In genomic region chr12:55940065-55940732, GRCh38 we compare ENCODE assay signal across 8 cellular contexts. TPM values are rescaled to one million over a fixed set of nuclear protein-coding genes. Genes with fewer than 3 reads are reported as not detected.
DNase-seq lines count a peak whose midpoint lies in the region; ATAC-seq and TF ChIP-seq lines count a peak whose summit lies in the region.

No MANE protein-coding gene starts in this region.

- H3K36me3 Mint-ChIP-seq in activated T-cell treated with anti-CD3 and anti-CD28 coated beads, Interleukin-2, amount 50 U/mL, for 24 hours (ENCODE audit: low read depth), result peaks cover 99% of the 10 kb centered on the region
- peaks cover 19% of the 10 kb centered on the region for H3K36me3 Mint-ChIP-seq in natural killer cell
- H3K36me3 Mint-ChIP-seq in stimulated activated naive CD8-positive, alpha-beta T cell treated with anti-CD3 and anti-CD28 coated beads, Interleukin-15, Interleukin-2, amounts not matched to agents 100 ng/mL and 50 ng/mL, for 24 hours (ENCODE audit: low read depth), result peaks cover 88% of the 10 kb centered on the region

- H3K27me3 Mint-ChIP-seq in activated T-cell treated with anti-CD3 and anti-CD28 coated beads, Interleukin-2, amount 50 U/mL, for 24 hours, result no peaks in the 10 kb centered on the region
- no peaks in the 10 kb centered on the region for H3K27me3 Mint-ChIP-seq in natural killer cell (ENCODE audit: low read depth in 2 of 2)
- no peaks in the 10 kb centered on the region for H3K27me3 Mint-ChIP-seq in stimulated activated naive CD8-positive, alpha-beta T cell treated with anti-CD3 and anti-CD28 coated beads, Interleukin-15, Interleukin-2, amounts not matched to agents 100 ng/mL and 50 ng/mL, for 24 hours

- no TSS peak for BruUV-seq in PC-3 (replicated peaks; lab: Mats Ljungman, UMichigan)

- CTCF ChIA-PET in PC-3 (lab: Charles Lee), result interaction anchor here (0.5 to 1.9 kb wide), 7 partner anchors 9 to 202 kb away, joined by 3 to 28 read pairs (median 8); partner anchors contain the start of genes ORMDL2 and SARNP

- H3K4me2 ChIP-seq in KMS-11, result peak overlapping the region; percentile 48
- H3K4me2 ChIP-seq in PC-3 (ENCODE audit: low read length), result peak overlapping the region; percentile 73
- H3K4me2 ChIP-seq in fibroblast of lung (ENCODE audit: extremely low read depth, insufficient read depth, low read length), result no peak overlapping the region

- H3K27me3 ChIP-seq in KMS-11 (ENCODE audit: insufficient read depth, low read depth), result no peaks in the 10 kb centered on the region
- no peaks in the 10 kb centered on the region for H3K27me3 ChIP-seq in PC-3 (ENCODE audit: low read length)
- no peaks in the 10 kb centered on the region for H3K27me3 ChIP-seq in fibroblast of lung (ENCODE audit: control insufficient read depth, insufficient read depth, low read length)

- H3K9me3 Mint-ChIP-seq in activated T-cell treated with anti-CD3 and anti-CD28 coated beads, Interleukin-2, amount 50 U/mL, for 24 hours, result no peaks in the 10 kb centered on the region
- no peaks in the 10 kb centered on the region for H3K9me3 Mint-ChIP-seq in natural killer cell
- no peaks in the 10 kb centered on the region for H3K9me3 Mint-ChIP-seq in stimulated activated naive CD8-positive, alpha-beta T cell treated with anti-CD3 and anti-CD28 coated beads, Interleukin-15, Interleukin-2, amounts not matched to agents 100 ng/mL and 50 ng/mL, for 24 hours

- peak overlapping the region; percentile 35 for H3K4me3 Mint-ChIP-seq in activated T-cell treated with anti-CD3 and anti-CD28 coated beads, Interleukin-2, amount 50 U/mL, for 24 hours
- no peak overlapping the region for H3K4me3 Mint-ChIP-seq in natural killer cell
- H3K4me3 Mint-ChIP-seq in stimulated activated naive CD8-positive, alpha-beta T cell treated with anti-CD3 and anti-CD28 coated beads, Interleukin-15, Interleukin-2, amounts not matched to agents 100 ng/mL and 50 ng/mL, for 24 hours, result no peak overlapping the region

- peak; percentile 99 for TF ChIP-seq CTCF in KMS-11 (conservative IDR thresholded peaks at IDR 0.05; ENCODE audit: low read depth, low read length)
- TF ChIP-seq CTCF in PC-3 (conservative IDR thresholded peaks at IDR 0.05; ENCODE audit: low read depth, low read length), result peak; percentile 95
- peak; percentile 86 to 94 for TF ChIP-seq CTCF in fibroblast of lung (conservative IDR thresholded peaks at IDR 0.05 in 1 of 2, IDR thresholded peaks at IDR 0.05 in 1 of 2; ENCODE audit: low read depth in 1 of 2, low read length in 2 of 2)
- TF ChIP-seq CTCF in natural killer cell (IDR thresholded peaks at IDR 0.05), result peak; percentile 82

- H3K79me2 ChIP-seq in KMS-11 (ENCODE audit: insufficient read depth, low read depth) (no peaks in the 10 kb centered on the region), PC-3 (ENCODE audit: low read length) (no peaks in the 10 kb centered on the region), fibroblast of lung (ENCODE audit: control insufficient read depth, insufficient read depth, low read length) (no peaks in the 10 kb centered on the region)

- ATAC-seq in GM21717 (IDR thresholded peaks at IDR 0.05; ENCODE audit: unreplicated experiment), result peak; percentile 87
- ATAC-seq in PC-3, result peak; percentile 96
- peak; percentile 97 to 99 (median 99) for ATAC-seq in natural killer cell

- H3K36me3 ChIP-seq in KMS-11 (ENCODE audit: insufficient read depth), result no peaks in the 10 kb centered on the region
- 0 out of 2 replicates have a peak, but pooled peaks cover 6% of the 10 kb centered on the region for H3K36me3 ChIP-seq in PC-3 (ENCODE audit: low read depth, low read length)
- peaks cover 8% of the 10 kb centered on the region for H3K36me3 ChIP-seq in fibroblast of lung (ENCODE audit: control insufficient read depth, insufficient read depth, low read length)

- H3K27ac ChIP-seq in KMS-11, result no peak overlapping the region
- 0 out of 2 replicates have a peak overlapping the region, but pooled peaks have one; percentile 2 for H3K27ac ChIP-seq in PC-3 (ENCODE audit: low read length)
- no peak overlapping the region for H3K27ac ChIP-seq in fibroblast of lung (ENCODE audit: insufficient read depth, low read length)

- H3K9me3 ChIP-seq in PC-3 (ENCODE audit: low read length) (no peaks in the 10 kb centered on the region), fibroblast of lung (ENCODE audit: control insufficient read depth, insufficient read depth, low read depth, low read length) (no peaks in the 10 kb centered on the region)

- peaks cover 77% of the 10 kb centered on the region for H3K4me1 Mint-ChIP-seq in activated T-cell treated with anti-CD3 and anti-CD28 coated beads, Interleukin-2, amount 50 U/mL, for 24 hours (ENCODE audit: low read depth)
- peaks cover 10 to 12% of the 10 kb centered on the region in 2 donors for H3K4me1 Mint-ChIP-seq in natural killer cell
- peaks cover 77% of the 10 kb centered on the region for H3K4me1 Mint-ChIP-seq in stimulated activated naive CD8-positive, alpha-beta T cell treated with anti-CD3 and anti-CD28 coated beads, Interleukin-15, Interleukin-2, amounts not matched to agents 100 ng/mL and 50 ng/mL, for 24 hours (ENCODE audit: low read depth)

- H3K9ac ChIP-seq in KMS-11 (no peak overlapping the region), PC-3 (ENCODE audit: low read length) (no peak overlapping the region), fibroblast of lung (ENCODE audit: insufficient read depth, low read length) (no peak overlapping the region)

- H3K4me3 ChIP-seq in KMS-11 (IDR thresholded peaks at IDR 0.05; ENCODE audit: insufficient read depth, low read depth, low read length) (no peak overlapping the region), PC-3 (ENCODE audit: low read length) (peak overlapping the region; percentile 37; the same call in 1 of the 2 replicates), fibroblast of lung (replicated peaks in 1 of 4; ENCODE audit: control extremely low read depth in 1 of 4, insufficient read depth in 1 of 4, low read depth in 3 of 4, low read length in 4 of 4) (no peak overlapping the region)

- peak; percentile 64 for DNase-seq in DMS79 treated with DMSO at 0.1 percent for 48 hours (lab: John Stamatoyannopoulos, UW)
- peak; percentile 91 for DNase-seq in PC-3
- DNase-seq in activated T-cell treated with anti-CD3 and anti-CD28 coated beads, Interleukin-2, amount 50 U/mL, for 24 hours, result peak; percentile 84
- peak; percentile 75 to 87 for DNase-seq in fibroblast of lung (ENCODE audit: low read depth in 2 of 2)
- DNase-seq in natural killer cell, result peak; percentile 76

- intact Hi-C loops in PC-3 (cut with micrococcal nuclease) (loop anchor here (1.0 kb wide), 1 partner anchor 10 kb away; no protein-coding TSS in a partner anchor), natural killer cell (cut with micrococcal nuclease) (loop anchor here (1.0 kb wide), 2 partner anchors 13 to 202 kb away; partner anchors contain the start of gene PYM1)

- H2AFZ ChIP-seq in KMS-11 (ENCODE audit: low read depth) (peak overlapping the region; percentile 69), PC-3 (ENCODE audit: low read length) (peak overlapping the region; percentile 79), fibroblast of lung (ENCODE audit: low read length) (peak overlapping the region; percentile 92)

- POLR2A ChIA-PET in PC-3 (lab: Charles Lee; ENCODE audit: unreplicated experiment), result interaction anchor here (0.6 kb wide), 1 partner anchor 359 kb away, joined by 3 read pairs; no protein-coding TSS in a partner anchor

- H4K20me1 ChIP-seq in KMS-11 (ENCODE audit: insufficient read depth) (no peaks in the 10 kb centered on the region), PC-3 (ENCODE audit: low read length) (no peaks in the 10 kb centered on the region), fibroblast of lung (ENCODE audit: control insufficient read depth, extremely low read depth, insufficient read depth, low read length) (no peaks in the 10 kb centered on the region)

- peaks cover 13% of the 10 kb centered on the region for H3K4me1 ChIP-seq in KMS-11 (ENCODE audit: low read depth, poor library complexity, severe bottlenecking)
- H3K4me1 ChIP-seq in PC-3 (ENCODE audit: insufficient read depth, low read length), result peaks cover 21% of the 10 kb centered on the region
- H3K4me1 ChIP-seq in fibroblast of lung (ENCODE audit: control insufficient read depth, extremely low read depth, insufficient read depth, low read length), result peaks cover 3% of the 10 kb centered on the region

- peak overlapping the region; percentile 98 for H3K27ac Mint-ChIP-seq in activated T-cell treated with anti-CD3 and anti-CD28 coated beads, Interleukin-2, amount 50 U/mL, for 24 hours
- H3K27ac Mint-ChIP-seq in natural killer cell, result peak overlapping the region in 1 of 2 donors; percentile 33
- H3K27ac Mint-ChIP-seq in stimulated activated naive CD8-positive, alpha-beta T cell treated with anti-CD3 and anti-CD28 coated beads, Interleukin-15, Interleukin-2, amounts not matched to agents 100 ng/mL and 50 ng/mL, for 24 hours, result peak overlapping the region; percentile 70

- no peaks in the 10 kb centered on the region for H3K9me2 ChIP-seq in PC-3 (replicated peaks; ENCODE audit: low read length)

- H3F3A ChIP-seq in PC-3 (ENCODE audit: low read length, unreplicated experiment), result no peaks in the 10 kb centered on the region

RNA-seq across cellular contexts. Expression of gene DGKA, which starts 9.2 kb away (rescaled TPM):
- total RNA-seq in PC-3 (2014; rRNA removed) (27.2 and 41.5 TPM in 2 replicates), fibroblast of lung (24.4 and 51.9 TPM in 2 replicates), natural killer cell (100 to 1,000 TPM; 137 to 145 (median 142) TPM)
- polyA plus RNA-seq in fibroblast of lung, result 41.4 and 44.7 TPM in 2 replicates
- polyA plus RNA-seq in fibroblast of lung (2012), result 45.0 and 49.4 TPM in 2 replicates
- polyA minus RNA-seq in fibroblast of lung (ENCODE audit: low replicate concordance), result 66.7 and 111 TPM in 2 replicates

RNA-seq across cellular contexts. Expression of gene PYM1, which starts 12.5 kb away (rescaled TPM):
- total RNA-seq in PC-3 (2014; rRNA removed) (39.0 and 42.9 TPM in 2 replicates), fibroblast of lung (28.5 and 38.6 TPM in 2 replicates), natural killer cell (10 to 100 TPM; 18.5 to 21.2 (median 19.1) TPM)
- polyA plus RNA-seq in fibroblast of lung, result 27.8 and 29.3 TPM in 2 replicates
- polyA plus RNA-seq in fibroblast of lung (2012), result 30.1 and 30.3 TPM in 2 replicates
- polyA minus RNA-seq in fibroblast of lung (ENCODE audit: low replicate concordance), result 8.1 and 16.2 TPM in 2 replicates

RNA-seq across cellular contexts. Expression of gene PMEL, which starts 25.6 kb away (rescaled TPM):
- total RNA-seq in PC-3 (2014; rRNA removed), result 0.35 and 2.0 TPM in 2 replicates
- 0.26 and 0.50 TPM in 2 replicates for total RNA-seq in fibroblast of lung
- 0.41 and 0.84 TPM in 2 replicates for polyA plus RNA-seq in fibroblast of lung
- polyA plus RNA-seq in fibroblast of lung (2012), result 0.25 and 0.86 TPM in 2 replicates
- 6.1 TPM in 1 of 2 replicates, not detected in the other for polyA minus RNA-seq in fibroblast of lung (ENCODE audit: low replicate concordance)
- under 1 TPM in 1 of 3 donors, not detected in 2; 0.35 TPM for total RNA-seq in natural killer cell

RNA-seq across cellular contexts. Expression of gene CDK2, which starts 26.4 kb away (rescaled TPM):
- total RNA-seq in PC-3 (2014; rRNA removed) (63.0 and 68.2 TPM in 2 replicates), fibroblast of lung (12.7 and 14.6 TPM in 2 replicates), natural killer cell (10 to 100 TPM; 19.5 to 27.3 (median 27.3) TPM)
- polyA plus RNA-seq in fibroblast of lung, result 32.5 and 43.5 TPM in 2 replicates
- 22.4 and 39.5 TPM in 2 replicates for polyA plus RNA-seq in fibroblast of lung (2012)
- polyA minus RNA-seq in fibroblast of lung (ENCODE audit: low replicate concordance), result 70.4 and 79.3 TPM in 2 replicates

RNA-seq across cellular contexts. Expression of gene RAB5B, which starts 33.7 kb away (rescaled TPM):
- total RNA-seq in PC-3 (2014; rRNA removed), result 48.8 and 50.6 TPM in 2 replicates
- 46.2 and 55.3 TPM in 2 replicates for total RNA-seq in fibroblast of lung
- 144 and 193 TPM in 2 replicates for polyA plus RNA-seq in fibroblast of lung
- 67.9 and 91.2 TPM in 2 replicates for polyA plus RNA-seq in fibroblast of lung (2012)
- 87.0 and 98.6 TPM in 2 replicates for polyA minus RNA-seq in fibroblast of lung (ENCODE audit: low replicate concordance)
- total RNA-seq in natural killer cell, result 10 to 100 TPM; 69.4 to 80.0 (median 78.2) TPM
